8 cellular contexts compared by ENCODE assay signal in the genomic region with DNA sequence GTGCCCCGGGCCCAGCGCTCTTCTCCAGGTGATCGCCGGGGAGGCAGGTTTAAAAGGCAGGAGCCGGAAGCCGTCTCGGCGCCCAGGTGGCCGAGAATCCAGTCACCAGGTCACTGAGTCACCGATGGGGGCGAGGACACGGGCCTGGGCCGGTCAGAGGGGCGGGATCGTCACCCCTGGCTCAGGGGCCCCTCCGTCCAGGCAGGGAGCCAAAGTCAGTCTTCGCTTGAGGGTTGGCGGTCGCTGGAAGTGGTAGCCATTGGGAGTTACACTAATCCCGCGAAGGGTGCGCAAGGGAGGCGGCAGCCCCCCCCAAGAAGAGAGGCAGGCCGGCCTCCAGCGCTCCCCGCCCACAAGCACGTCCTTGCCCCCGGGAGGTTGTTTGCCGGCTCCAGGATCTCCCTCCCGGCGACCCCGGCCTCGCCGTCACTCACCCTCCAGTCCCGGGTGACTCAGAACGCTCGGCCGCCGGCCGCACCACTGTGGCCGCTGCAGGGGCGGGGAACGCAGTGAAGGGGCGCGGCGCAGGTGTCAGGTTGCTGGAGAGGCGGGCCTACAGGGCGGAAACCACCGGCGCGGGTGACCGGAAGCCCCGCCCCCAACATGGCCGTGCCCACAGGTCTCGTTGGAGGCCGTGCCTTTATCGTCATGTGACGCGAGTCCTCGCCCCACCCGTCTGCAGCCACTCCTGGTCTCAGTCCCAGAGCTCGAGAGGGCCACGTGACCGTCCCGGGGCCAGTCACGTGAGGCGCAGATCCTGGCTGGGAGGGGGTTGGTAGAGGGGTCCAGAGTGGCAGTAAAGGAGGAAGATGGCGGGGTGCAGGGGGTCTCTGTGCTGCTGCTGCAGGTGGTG. TPM values are rescaled to one million over a fixed set of nuclear protein-coding genes. Genes with fewer than 3 reads are reported as not detected.
DNase-seq lines count a peak whose midpoint lies in the region; ATAC-seq and TF ChIP-seq lines count a peak whose summit lies in the region.

A gene with protein sequence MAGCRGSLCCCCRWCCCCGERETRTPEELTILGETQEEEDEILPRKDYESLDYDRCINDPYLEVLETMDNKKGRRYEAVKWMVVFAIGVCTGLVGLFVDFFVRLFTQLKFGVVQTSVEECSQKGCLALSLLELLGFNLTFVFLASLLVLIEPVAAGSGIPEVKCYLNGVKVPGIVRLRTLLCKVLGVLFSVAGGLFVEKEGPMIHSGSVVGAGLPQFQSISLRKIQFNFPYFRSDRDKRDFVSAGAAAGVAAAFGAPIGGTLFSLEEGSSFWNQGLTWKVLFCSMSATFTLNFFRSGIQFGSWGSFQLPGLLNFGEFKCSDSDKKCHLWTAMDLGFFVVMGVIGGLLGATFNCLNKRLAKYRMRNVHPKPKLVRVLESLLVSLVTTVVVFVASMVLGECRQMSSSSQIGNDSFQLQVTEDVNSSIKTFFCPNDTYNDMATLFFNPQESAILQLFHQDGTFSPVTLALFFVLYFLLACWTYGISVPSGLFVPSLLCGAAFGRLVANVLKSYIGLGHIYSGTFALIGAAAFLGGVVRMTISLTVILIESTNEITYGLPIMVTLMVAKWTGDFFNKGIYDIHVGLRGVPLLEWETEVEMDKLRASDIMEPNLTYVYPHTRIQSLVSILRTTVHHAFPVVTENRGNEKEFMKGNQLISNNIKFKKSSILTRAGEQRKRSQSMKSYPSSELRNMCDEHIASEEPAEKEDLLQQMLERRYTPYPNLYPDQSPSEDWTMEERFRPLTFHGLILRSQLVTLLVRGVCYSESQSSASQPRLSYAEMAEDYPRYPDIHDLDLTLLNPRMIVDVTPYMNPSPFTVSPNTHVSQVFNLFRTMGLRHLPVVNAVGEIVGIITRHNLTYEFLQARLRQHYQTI (plus strand): TSS at position 738 of the 853 bp plus-strand sequence. CDS start 72 bp downstream, at position 810.
A gene (minus strand): TSS at position 511 of the 853 bp plus-strand sequence. CDS start 2,848 bp downstream, outside the sequence.

- peak within 1 kb of the TSS; percentile 87 to 96 for H3K9ac ChIP-seq in liver (ENCODE audit: low read depth in 1 of 2, low read length in 2 of 2)

- WGBS in liver: under 1% methylated on average over 68 of the region's 68 CpGs

- DNase-seq in C1 segment of cervical spinal cord (lab: John Stamatoyannopoulos, UW): peak; percentile 91 to 99 (median 98)
- peak; percentile 82 for DNase-seq in NCI-H748 treated with DMSO at 0.1 percent for 48 hours (lab: John Stamatoyannopoulos, UW)
- peak; percentile 95 to 96 for DNase-seq in activated CD4-positive, alpha-beta T cell treated with anti-CD3 and anti-CD28 coated beads, Interleukin-2, amount 50 U/mL, for 24 hours (ENCODE audit: low read depth in 1 of 2, low spot score in 1 of 2)
- DNase-seq in dermis blood vessel endothelial cell: peak; percentile 100
- DNase-seq in stimulated activated CD4-positive, alpha-beta T cell treated with anti-CD3 and anti-CD28 coated beads, Interleukin-4, amount 100 ng/mL, for 24 hours: peak; percentile 99

- TF ChIP-seq RAD21 in liver (IDR thresholded peaks at IDR 0.05): peak in 1 of 2 donors; percentile 29

- ATAC-seq in GM19372 (IDR thresholded peaks at IDR 0.05; ENCODE audit: low read depth, unreplicated experiment): peak; percentile 75
- peak; percentile 64 for ATAC-seq in HG03558 (IDR thresholded peaks at IDR 0.05; ENCODE audit: extremely low read depth, unreplicated experiment)

- H3K27ac ChIP-seq in liver (ENCODE audit: low read depth in 1 of 2, low read length in 2 of 2): peak within 1 kb of the TSS; percentile 97 to 98

- peak within 1 kb of the TSS; percentile 72 to 86 (median 83) for H3K4me3 ChIP-seq in liver (ENCODE audit: low read depth in 1 of 3, low read length in 3 of 3)

- H3K4me1 ChIP-seq in liver (ENCODE audit: control insufficient read depth in 4 of 4, insufficient read depth in 4 of 4, low read length in 3 of 4): peaks cover 7 to 47% (median 40%) of the 10 kb centered on the region in 4 donors

- H3K9me3 ChIP-seq in liver (ENCODE audit: control insufficient read depth in 4 of 4, low read length in 3 of 4): no peaks in the 10 kb centered on the region

- no peaks in the 10 kb centered on the region for H3K27me3 ChIP-seq in liver (ENCODE audit: control insufficient read depth in 4 of 4, insufficient read depth in 4 of 4, low read length in 3 of 4)

- peaks cover 3 to 9% (median 4%) of the 10 kb centered on the region in 4 donors for H3K36me3 ChIP-seq in liver (ENCODE audit: control insufficient read depth in 4 of 4, insufficient read depth in 3 of 4, low read depth in 1 of 4, low read length in 3 of 4)

- TF ChIP-seq CTCF in liver (IDR thresholded peaks at IDR 0.05; ENCODE audit: low read depth, low read length, missing input control): no peak

TF ChIP-seq in liver, 16 proteins besides CTCF, POLR2A, EP300 and RAD21:
- no peak for TF ChIP-seq FOXA2 (IDR thresholded peaks at IDR 0.05)
- TF ChIP-seq, protein P1, sequence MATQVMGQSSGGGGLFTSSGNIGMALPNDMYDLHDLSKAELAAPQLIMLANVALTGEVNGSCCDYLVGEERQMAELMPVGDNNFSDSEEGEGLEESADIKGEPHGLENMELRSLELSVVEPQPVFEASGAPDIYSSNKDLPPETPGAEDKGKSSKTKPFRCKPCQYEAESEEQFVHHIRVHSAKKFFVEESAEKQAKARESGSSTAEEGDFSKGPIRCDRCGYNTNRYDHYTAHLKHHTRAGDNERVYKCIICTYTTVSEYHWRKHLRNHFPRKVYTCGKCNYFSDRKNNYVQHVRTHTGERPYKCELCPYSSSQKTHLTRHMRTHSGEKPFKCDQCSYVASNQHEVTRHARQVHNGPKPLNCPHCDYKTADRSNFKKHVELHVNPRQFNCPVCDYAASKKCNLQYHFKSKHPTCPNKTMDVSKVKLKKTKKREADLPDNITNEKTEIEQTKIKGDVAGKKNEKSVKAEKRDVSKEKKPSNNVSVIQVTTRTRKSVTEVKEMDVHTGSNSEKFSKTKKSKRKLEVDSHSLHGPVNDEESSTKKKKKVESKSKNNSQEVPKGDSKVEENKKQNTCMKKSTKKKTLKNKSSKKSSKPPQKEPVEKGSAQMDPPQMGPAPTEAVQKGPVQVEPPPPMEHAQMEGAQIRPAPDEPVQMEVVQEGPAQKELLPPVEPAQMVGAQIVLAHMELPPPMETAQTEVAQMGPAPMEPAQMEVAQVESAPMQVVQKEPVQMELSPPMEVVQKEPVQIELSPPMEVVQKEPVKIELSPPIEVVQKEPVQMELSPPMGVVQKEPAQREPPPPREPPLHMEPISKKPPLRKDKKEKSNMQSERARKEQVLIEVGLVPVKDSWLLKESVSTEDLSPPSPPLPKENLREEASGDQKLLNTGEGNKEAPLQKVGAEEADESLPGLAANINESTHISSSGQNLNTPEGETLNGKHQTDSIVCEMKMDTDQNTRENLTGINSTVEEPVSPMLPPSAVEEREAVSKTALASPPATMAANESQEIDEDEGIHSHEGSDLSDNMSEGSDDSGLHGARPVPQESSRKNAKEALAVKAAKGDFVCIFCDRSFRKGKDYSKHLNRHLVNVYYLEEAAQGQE (IDR thresholded peaks at IDR 0.05): peak; percentile 95
- TF ChIP-seq EGR1 (IDR thresholded peaks at IDR 0.05; ENCODE audit: low read depth in 2 of 2): no peak
- TF ChIP-seq FOXA1 (IDR thresholded peaks at IDR 0.05): no peak
- TF ChIP-seq, protein P2, sequence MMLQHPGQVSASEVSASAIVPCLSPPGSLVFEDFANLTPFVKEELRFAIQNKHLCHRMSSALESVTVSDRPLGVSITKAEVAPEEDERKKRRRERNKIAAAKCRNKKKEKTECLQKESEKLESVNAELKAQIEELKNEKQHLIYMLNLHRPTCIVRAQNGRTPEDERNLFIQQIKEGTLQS (IDR thresholded peaks at IDR 0.05): no peak
- TF ChIP-seq RXRA (IDR thresholded peaks at IDR 0.05): peak; percentile 30 to 34
- TF ChIP-seq YY1 (IDR thresholded peaks at IDR 0.05): peak; percentile 98
- TF ChIP-seq JUND (IDR thresholded peaks at IDR 0.05): peak; percentile 79 to 90
- TF ChIP-seq SP1 (IDR thresholded peaks at IDR 0.05): peak; percentile 87
- TF ChIP-seq NR2F2 (IDR thresholded peaks at IDR 0.05): no peak
- TF ChIP-seq, protein P3, sequence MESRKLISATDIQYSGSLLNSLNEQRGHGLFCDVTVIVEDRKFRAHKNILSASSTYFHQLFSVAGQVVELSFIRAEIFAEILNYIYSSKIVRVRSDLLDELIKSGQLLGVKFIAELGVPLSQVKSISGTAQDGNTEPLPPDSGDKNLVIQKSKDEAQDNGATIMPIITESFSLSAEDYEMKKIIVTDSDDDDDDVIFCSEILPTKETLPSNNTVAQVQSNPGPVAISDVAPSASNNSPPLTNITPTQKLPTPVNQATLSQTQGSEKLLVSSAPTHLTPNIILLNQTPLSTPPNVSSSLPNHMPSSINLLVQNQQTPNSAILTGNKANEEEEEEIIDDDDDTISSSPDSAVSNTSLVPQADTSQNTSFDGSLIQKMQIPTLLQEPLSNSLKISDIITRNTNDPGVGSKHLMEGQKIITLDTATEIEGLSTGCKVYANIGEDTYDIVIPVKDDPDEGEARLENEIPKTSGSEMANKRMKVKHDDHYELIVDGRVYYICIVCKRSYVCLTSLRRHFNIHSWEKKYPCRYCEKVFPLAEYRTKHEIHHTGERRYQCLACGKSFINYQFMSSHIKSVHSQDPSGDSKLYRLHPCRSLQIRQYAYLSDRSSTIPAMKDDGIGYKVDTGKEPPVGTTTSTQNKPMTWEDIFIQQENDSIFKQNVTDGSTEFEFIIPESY (IDR thresholded peaks at IDR 0.05): peak; percentile 37
- peak; percentile 80 to 94 for TF ChIP-seq GABPA (IDR thresholded peaks at IDR 0.05 in 1 of 2, conservative IDR thresholded peaks at IDR 0.05 in 1 of 2)
- TF ChIP-seq HNF4G (IDR thresholded peaks at IDR 0.05): no peak
- peak; percentile 81 for TF ChIP-seq TAF1 (conservative IDR thresholded peaks at IDR 0.05)
- peak in 1 of 2 donors; percentile 29 for TF ChIP-seq HNF4A (conservative IDR thresholded peaks at IDR 0.05)
- TF ChIP-seq, protein P4, sequence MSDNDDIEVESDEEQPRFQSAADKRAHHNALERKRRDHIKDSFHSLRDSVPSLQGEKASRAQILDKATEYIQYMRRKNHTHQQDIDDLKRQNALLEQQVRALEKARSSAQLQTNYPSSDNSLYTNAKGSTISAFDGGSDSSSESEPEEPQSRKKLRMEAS (IDR thresholded peaks at IDR 0.05): no peak
TF ChIP-seq in liver: peak in this region for 9.

RNA-seq across cellular contexts. Expression of the first gene that starts in this region (rescaled TPM):
- total RNA-seq in dermis blood vessel endothelial cell: 13.9 and 19.9 TPM in 2 replicates
- total RNA-seq in liver: 1 to 10 TPM; 5.6 to 9.0 TPM
- 1 to 10 TPM; 5.0 to 7.3 TPM for polyA plus RNA-seq in liver

RNA-seq across cellular contexts. Expression of the second gene that starts in this region (rescaled TPM):
- 46.3 and 52.4 TPM in 2 replicates for total RNA-seq in dermis blood vessel endothelial cell
- total RNA-seq in liver: 10 to 100 TPM; 27.6 to 29.0 TPM
- polyA plus RNA-seq in liver: 1 to 10 TPM; 5.5 to 9.0 TPM

Comparison
In these comparisons a context has a peak if more than half of its experiments do, and no peak if none do; other contexts are left out.
1. Peak in every context shown above with its lines: DNase-seq, ATAC-seq, H3K4me3 ChIP-seq and H3K27ac ChIP-seq.